Comparison of ENCODE assay signal across 25 cellular contexts in genomic region chr18:75100832-75101630, GRCh38.
"Had no signal": no experiment of that assay in that cellular context is flagged by ENCODE, and none has a peak within 500 bp of the region (broad histone marks: within the 10 kb centered on the region; RNA-seq: fewer than 3 reads in every experiment).

No MANE protein-coding gene starts in this region.

- H3K27me3 ChIP-seq: brain microvascular endothelial cell, cardiac muscle cell, MG63, Peyer's patch, SJCRH30 had no signal

- H3K36me3 ChIP-seq: brain microvascular endothelial cell, cardiac muscle cell, MG63, Peyer's patch, SJCRH30 had no signal

- H3K27ac ChIP-seq: brain microvascular endothelial cell, cardiac muscle cell, Peyer's patch, RWPE1, SJCRH30, VCaP had no signal

- H3K4me1 ChIP-seq: Peyer's patch, SJCRH30 had no signal

- H3K4me3 ChIP-seq: cardiac muscle cell, MG63, Peyer's patch, SJCRH30 had no signal

- DNase-seq: activated CD4-positive, alpha-beta memory T cell treated with anti-CD3 and anti-CD28 coated beads for 36 hours; activated CD4-positive, alpha-beta T cell treated with anti-CD3 and anti-CD28 coated beads, Interleukin-2, amount 10 ng/mL, durations not matched to agents 7 days and 5 days; activated CD4-positive, CD25-positive, alpha-beta regulatory T cell; activated gamma-delta T cell; activated naive CD4-positive, alpha-beta T cell treated with anti-CD3 and anti-CD28 coated beads for 36 hours; activated T-cell treated with anti-CD3 and anti-CD28 coated beads, Interleukin-2, amount 50 U/mL, for 24 hours; amygdala; brain microvascular endothelial cell; MG63; NCI-H1092 treated with DMSO at 0.1 percent for 48 hours; NCI-H1417 treated with DMSO at 0.1 percent for 48 hours; NCI-H1694; NCI-H2029 treated with DMSO at 0.1 percent for 48 hours; NCI-H345; NCI-H510A; NCI-H526 treated with DMSO at 0.1 percent for 48 hours; NK-92 treated with Interleukin-12 subunit alpha and Interleukin-12 subunit beta, amount 100 ng/mL, for 24 hours; Right ventricle myocardium superior; SJCRH30; SK-N-SH; T-helper 1 cell had no signal

- H3K9me3 ChIP-seq: Peyer's patch, SJCRH30, SK-N-SH had no signal
